ENCODE assay signal across 8 cellular contexts in genomic region chr17:57084802-57085447, GRCh38. TPM values are rescaled to one million over a fixed set of nuclear protein-coding genes. Genes with fewer than 3 reads are reported as not detected.
DNase-seq lines count a peak whose midpoint lies in the region; ATAC-seq lines count a peak whose summit lies in the region.

TSS of gene AKAP1 (plus strand) at chr17:57085246. CDS start at chr17:57105465, 20,219 bp downstream.

- peaks cover 9 to 12% of the 10 kb centered on the region in 2 donors for H3K4me1 ChIP-seq in naive thymus-derived CD4-positive, alpha-beta T cell (ENCODE audit: control insufficient read depth in 2 of 2, insufficient read depth in 2 of 2, low read length in 2 of 2)

- H3K9me3 ChIP-seq in naive thymus-derived CD4-positive, alpha-beta T cell (ENCODE audit: control insufficient read depth in 2 of 3, low read length in 3 of 3): no peaks in the 10 kb centered on the region

- H3K36me3 Mint-ChIP-seq in activated T-helper 1 cell treated with anti-CD3 and anti-CD28 coated beads, Interleukin-12 subunit alpha, Interleukin-12 subunit beta, Interleukin-2, Interleukin-4 antibody, amounts not matched to agents 30 ng/mL and 10 ng/mL and 1 ng/mL, durations not matched to agents 14 hours and 24 hours and 36 hours (ENCODE audit: low read depth): peaks cover 5% of the 10 kb centered on the region
- H3K36me3 Mint-ChIP-seq in naive thymus-derived CD4-positive, alpha-beta T cell: peaks cover 0 to 2% (median 0%) of the 10 kb centered on the region in 5 donors
- peaks cover 0 to 2% of the 10 kb centered on the region in 2 donors for H3K36me3 Mint-ChIP-seq in stimulated activated naive B cell treated with anti-CD40 and anti-IgM and Interleukin-4, amounts not matched to agents 10 μg/mL and 1 μg/mL and 100 μg/mL, for 72 hours

- H3K27me3 ChIP-seq in naive thymus-derived CD4-positive, alpha-beta T cell (ENCODE audit: control insufficient read depth in 2 of 2, insufficient read depth in 2 of 2, low read length in 2 of 2): no peaks in the 10 kb centered on the region

- peak within 1 kb of the TSS; percentile 96 for H3K4me3 ChIP-seq in naive thymus-derived CD4-positive, alpha-beta T cell (ENCODE audit: low read length)

- CTCF ChIA-PET in naive thymus-derived CD4-positive, alpha-beta T cell (lab: Charles Lee): interaction anchor here (0.6 to 1.0 kb wide), 2 partner anchors 17 to 35 kb away, joined by 3 to 7 read pairs; no protein-coding TSS in a partner anchor

- DNase-seq in EL (peak; percentile 95), GOT3 (lab: John Stamatoyannopoulos, UW) (peak; percentile 90), LHCN-M2 (ENCODE audit: low read depth) (peak; percentile 91), RPMI7951 (ENCODE audit: low read depth) (peak; percentile 90), fibroblast of gingiva (ENCODE audit: low read depth) (peak; percentile 92)
- peak; percentile 96 for DNase-seq in activated T-helper 1 cell treated with anti-CD3 and anti-CD28 coated beads, Interleukin-12 subunit alpha, Interleukin-12 subunit beta, Interleukin-2, Interleukin-4 antibody, amounts not matched to agents 30 ng/mL and 10 ng/mL and 1 ng/mL, durations not matched to agents 14 hours and 24 hours and 36 hours (ENCODE audit: low spot score)
- peak; percentile 91 to 98 (median 97) for DNase-seq in naive thymus-derived CD4-positive, alpha-beta T cell
- DNase-seq in stimulated activated naive B cell treated with anti-CD40 and anti-IgM and Interleukin-4, amounts not matched to agents 10 μg/mL and 1 μg/mL and 100 μg/mL, for 72 hours: peak; percentile 97

- intact Hi-C loops in activated T-helper 1 cell treated with anti-CD3 and anti-CD28 coated beads, Interleukin-12 subunit alpha, Interleukin-12 subunit beta, Interleukin-2, Interleukin-4 antibody, amounts not matched to agents 30 ng/mL and 10 ng/mL and 1 ng/mL, durations not matched to agents 14 hours and 24 hours and 36 hours (cut with micrococcal nuclease): loop anchor here (1.0 to 10.0 kb wide), 10 partner anchors 38 to 1430 kb away; partner anchors contain the start of genes COIL, DGKE, DYNLL2 and MRPS23
- intact Hi-C loops in naive thymus-derived CD4-positive, alpha-beta T cell (cut with micrococcal nuclease): loop anchor here (1.0 to 10.0 kb wide), 19 partner anchors 29 to 1663 kb away; partner anchors contain the start of genes COIL (in 2 of the 2), MRPS23 (in 2 of the 2), SCPEP1 (in 2 of the 2) and SRSF1 (in 2 of the 2)

- peak within 1 kb of the TSS; percentile 91 for H3K27ac ChIP-seq in naive thymus-derived CD4-positive, alpha-beta T cell (ENCODE audit: low read depth, low read length)

- H3K4me1 Mint-ChIP-seq in activated T-helper 1 cell treated with anti-CD3 and anti-CD28 coated beads, Interleukin-12 subunit alpha, Interleukin-12 subunit beta, Interleukin-2, Interleukin-4 antibody, amounts not matched to agents 30 ng/mL and 10 ng/mL and 1 ng/mL, durations not matched to agents 14 hours and 24 hours and 36 hours (ENCODE audit: low read depth): peaks cover 28% of the 10 kb centered on the region
- peaks cover 27 to 43% (median 34%) of the 10 kb centered on the region in 7 donors for H3K4me1 Mint-ChIP-seq in naive thymus-derived CD4-positive, alpha-beta T cell
- H3K4me1 Mint-ChIP-seq in stimulated activated naive B cell treated with anti-CD40 and anti-IgM and Interleukin-4, amounts not matched to agents 10 μg/mL and 1 μg/mL and 100 μg/mL, for 72 hours: peaks cover 26 to 39% of the 10 kb centered on the region in 2 donors

- H3K9me3 Mint-ChIP-seq in activated T-helper 1 cell treated with anti-CD3 and anti-CD28 coated beads, Interleukin-12 subunit alpha, Interleukin-12 subunit beta, Interleukin-2, Interleukin-4 antibody, amounts not matched to agents 30 ng/mL and 10 ng/mL and 1 ng/mL, durations not matched to agents 14 hours and 24 hours and 36 hours: no peaks in the 10 kb centered on the region
- peaks cover 0 to 1% (median 0%) of the 10 kb centered on the region in 11 donors for H3K9me3 Mint-ChIP-seq in naive thymus-derived CD4-positive, alpha-beta T cell
- H3K9me3 Mint-ChIP-seq in stimulated activated naive B cell treated with anti-CD40 and anti-IgM and Interleukin-4, amounts not matched to agents 10 μg/mL and 1 μg/mL and 100 μg/mL, for 72 hours: no peaks in the 10 kb centered on the region

- peaks cover 9% of the 10 kb centered on the region for H3K27me3 Mint-ChIP-seq in activated T-helper 1 cell treated with anti-CD3 and anti-CD28 coated beads, Interleukin-12 subunit alpha, Interleukin-12 subunit beta, Interleukin-2, Interleukin-4 antibody, amounts not matched to agents 30 ng/mL and 10 ng/mL and 1 ng/mL, durations not matched to agents 14 hours and 24 hours and 36 hours (ENCODE audit: insufficient read depth)
- H3K27me3 Mint-ChIP-seq in naive thymus-derived CD4-positive, alpha-beta T cell: peaks cover 0 to 12% (median 0%) of the 10 kb centered on the region in 5 donors
- H3K27me3 Mint-ChIP-seq in stimulated activated naive B cell treated with anti-CD40 and anti-IgM and Interleukin-4, amounts not matched to agents 10 μg/mL and 1 μg/mL and 100 μg/mL, for 72 hours: no peaks in the 10 kb centered on the region

- peak; percentile 95 for ATAC-seq in naive thymus-derived CD4-positive, alpha-beta T cell
- ATAC-seq in stimulated activated naive B cell treated with anti-CD40 and anti-IgM and Interleukin-4, amounts not matched to agents 10 μg/mL and 1 μg/mL and 100 μg/mL, for 72 hours (replicated peaks): peak; percentile 93 to 94

- peak within 1 kb of the TSS; percentile 92 for H3K4me3 Mint-ChIP-seq in activated T-helper 1 cell treated with anti-CD3 and anti-CD28 coated beads, Interleukin-12 subunit alpha, Interleukin-12 subunit beta, Interleukin-2, Interleukin-4 antibody, amounts not matched to agents 30 ng/mL and 10 ng/mL and 1 ng/mL, durations not matched to agents 14 hours and 24 hours and 36 hours
- H3K4me3 Mint-ChIP-seq in naive thymus-derived CD4-positive, alpha-beta T cell: peak within 1 kb of the TSS; percentile 89 to 95 (median 92)
- peak within 1 kb of the TSS; percentile 93 to 96 for H3K4me3 Mint-ChIP-seq in stimulated activated naive B cell treated with anti-CD40 and anti-IgM and Interleukin-4, amounts not matched to agents 10 μg/mL and 1 μg/mL and 100 μg/mL, for 72 hours

- H3K36me3 ChIP-seq in naive thymus-derived CD4-positive, alpha-beta T cell (ENCODE audit: control insufficient read depth in 2 of 3, insufficient read depth in 3 of 3, low read length in 3 of 3): peaks cover 0 to 8% (median 0%) of the 10 kb centered on the region in 3 experiments

- POLR2A ChIA-PET in naive thymus-derived CD4-positive, alpha-beta T cell (lab: Charles Lee): interaction anchor here (0.6 to 1.4 kb wide), 6 partner anchors 9 to 1258 kb away, joined by 3 to 6 read pairs (median 3); partner anchors contain the start of genes COIL and MRPS23

- peak within 1 kb of the TSS; percentile 87 for H3K27ac Mint-ChIP-seq in activated T-helper 1 cell treated with anti-CD3 and anti-CD28 coated beads, Interleukin-12 subunit alpha, Interleukin-12 subunit beta, Interleukin-2, Interleukin-4 antibody, amounts not matched to agents 30 ng/mL and 10 ng/mL and 1 ng/mL, durations not matched to agents 14 hours and 24 hours and 36 hours
- H3K27ac Mint-ChIP-seq in naive thymus-derived CD4-positive, alpha-beta T cell: peak within 1 kb of the TSS; percentile 86 to 95 (median 93)
- peak within 1 kb of the TSS; percentile 97 for H3K27ac Mint-ChIP-seq in stimulated activated naive B cell treated with anti-CD40 and anti-IgM and Interleukin-4, amounts not matched to agents 10 μg/mL and 1 μg/mL and 100 μg/mL, for 72 hours

RNA-seq across cellular contexts. Expression of gene AKAP1, which starts in this region (rescaled TPM):
- total RNA-seq in LHCN-M2 (2014; rRNA removed): 16.6 and 18.7 TPM in 2 replicates
- polyA plus RNA-seq in LHCN-M2 (2012): 5.9 TPM
- 8.3 and 8.9 TPM in 2 replicates for total RNA-seq in RPMI7951 (2014; rRNA removed; shearing (Covaris generic))
- total RNA-seq in activated T-helper 1 cell treated with anti-CD3 and anti-CD28 coated beads, Interleukin-12 subunit alpha, Interleukin-12 subunit beta, Interleukin-2, Interleukin-4 antibody, amounts not matched to agents 30 ng/mL and 10 ng/mL and 1 ng/mL, durations not matched to agents 14 hours and 24 hours and 36 hours: 53.8 and 59.9 TPM in 2 replicates
- 10 to 100 TPM; 22.2 to 35.8 (median 34.3) TPM for total RNA-seq in naive thymus-derived CD4-positive, alpha-beta T cell
- 10 to 100 TPM; 13.2 to 26.6 TPM for polyA plus RNA-seq in naive thymus-derived CD4-positive, alpha-beta T cell

Comparison
In these comparisons a context has a peak if more than half of its experiments do, and no peak if none do; other contexts are left out.
1. Peak in every context shown above with its lines: DNase-seq, ATAC-seq, H3K4me3 ChIP-seq and H3K27ac ChIP-seq.